In the genomic region with DNA sequence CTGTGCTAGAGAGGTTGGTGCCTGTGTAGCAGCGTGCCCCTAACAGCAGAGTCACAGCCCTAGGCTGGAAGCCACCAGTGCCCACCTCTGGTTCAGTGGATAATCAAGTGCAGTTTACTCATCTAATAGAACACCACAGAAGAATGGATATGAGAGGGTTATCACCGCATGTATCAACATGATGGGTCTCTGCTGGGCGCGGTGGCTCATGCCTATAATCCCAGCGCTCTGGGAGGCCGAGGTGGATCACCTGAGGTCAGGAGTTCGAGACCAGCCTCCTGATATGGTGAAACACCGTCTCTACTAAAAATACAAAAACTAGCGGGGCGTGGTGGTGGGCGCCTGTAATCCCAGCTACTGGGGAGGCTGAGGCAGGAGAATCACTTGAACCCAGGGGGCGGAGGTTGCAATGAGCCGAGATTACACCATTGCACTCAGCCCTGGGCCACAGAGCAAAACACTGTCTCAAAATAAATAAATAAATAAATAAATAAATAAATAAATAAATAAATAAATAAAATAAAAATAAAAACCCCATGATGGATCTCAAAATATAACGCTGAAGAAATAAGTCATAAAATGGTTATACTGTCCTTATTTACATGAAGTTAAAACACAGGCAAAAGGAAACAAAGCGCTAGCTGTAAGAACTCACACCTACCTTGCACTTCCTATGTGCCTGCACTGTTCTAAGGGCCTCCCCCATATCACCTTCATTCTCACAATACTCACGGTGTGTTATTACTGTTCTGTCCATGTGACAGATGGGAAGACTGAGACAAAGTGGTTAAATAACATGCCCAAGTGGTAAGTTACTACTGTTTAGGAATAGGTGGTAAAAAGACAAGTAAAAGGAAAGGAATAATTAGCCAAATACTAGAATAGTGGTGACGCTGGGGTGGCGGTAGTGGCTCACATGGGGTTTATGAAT, we compare ENCODE assay signal across 8 cellular contexts.
DNase-seq lines count a peak whose midpoint lies in the region; ATAC-seq and TF ChIP-seq lines count a peak whose summit lies in the region.

No MANE protein-coding gene starts in this region.

- peak overlapping the region; percentile 96 for H3K27ac ChIP-seq in left ventricle myocardium inferior (replicated peaks)
- peak overlapping the region; percentile 93 for H3K27ac ChIP-seq in mesenchymal stem cell (ENCODE audit: low read length, poor library complexity, severe bottlenecking)
- H3K27ac ChIP-seq in uterus = peak overlapping the region; percentile 89 to 96

- H4K8ac ChIP-seq in mesenchymal stem cell (ENCODE audit: low read length) = peak overlapping the region; percentile 92

- peak overlapping the region; percentile 98 for H2AK5ac ChIP-seq in mesenchymal stem cell (ENCODE audit: low read length, severe bottlenecking)

- H2BK5ac ChIP-seq in mesenchymal stem cell (ENCODE audit: low read depth, low read length, poor library complexity, severe bottlenecking) = peak overlapping the region; percentile 75

- H2BK15ac ChIP-seq in mesenchymal stem cell (ENCODE audit: low read depth, poor library complexity, severe bottlenecking) = peak overlapping the region; percentile 92

- no peak overlapping the region for H2BK120ac ChIP-seq in mesenchymal stem cell (ENCODE audit: low read depth, low read length)

- no peak overlapping the region for H3K23ac ChIP-seq in mesenchymal stem cell (ENCODE audit: low read length in 2 of 2)

- DNase-seq in left ventricle myocardium inferior (no peak), Right ventricle myocardium inferior (ENCODE audit: missing footprints) (no peak), adipocyte (ENCODE audit: low read depth) (no peak), mesenchymal stem cell (no peak), uterus (no peak), NCI-H526 treated with DMSO at 0.1 percent for 48 hours (lab: John Stamatoyannopoulos, UW) (no peak)

- ATAC-seq in Right ventricle myocardium inferior (no peak), GM19455 (IDR thresholded peaks at IDR 0.05; ENCODE audit: unreplicated experiment) (no peak), HG03135 (IDR thresholded peaks at IDR 0.05; ENCODE audit: unreplicated experiment) (no peak)

- intact Hi-C loops in left ventricle myocardium inferior (cut with micrococcal nuclease) (no loop called here), Right ventricle myocardium inferior (cut with DNase I) (no loop called here), uterus (cut with DNase I; ENCODE audit: low total_unique reads) (no loop called here)

- TF ChIP-seq CTCF in left ventricle myocardium inferior (IDR thresholded peaks at IDR 0.05; ENCODE audit: borderline replicate concordance) (no peak), uterus (IDR thresholded peaks at IDR 0.05) (no peak)

- no peak overlapping the region for H3K4me2 ChIP-seq in mesenchymal stem cell (ENCODE audit: low read length, poor library complexity, severe bottlenecking)

- peak overlapping the region; percentile 3 to 78 for H3K4ac ChIP-seq in mesenchymal stem cell (ENCODE audit: low read depth in 1 of 2, low read length in 2 of 2)

- peak overlapping the region; percentile 56 to 67 for H3K18ac ChIP-seq in mesenchymal stem cell (ENCODE audit: low read depth in 1 of 2, low read length in 2 of 2)

- 96% methylated on average over 14 of the region's 18 CpGs for whole genome bisulfite sequencing in mesenchymal stem cell

- peak overlapping the region; percentile 78 to 79 for H2BK12ac ChIP-seq in mesenchymal stem cell (ENCODE audit: low read length in 2 of 2)

- H3K27me3 ChIP-seq in left ventricle myocardium inferior (ENCODE audit: low read depth) (no peaks in the 10 kb centered on the region), adipocyte (replicated peaks; ENCODE audit: control insufficient read depth, insufficient read depth, low read length) (no peaks in the 10 kb centered on the region), mesenchymal stem cell (ENCODE audit: control insufficient read depth in 1 of 2, insufficient read depth in 1 of 2, low read length in 2 of 2) (no peaks in the 10 kb centered on the region), uterus (no peaks in the 10 kb centered on the region)

- peaks cover 38% of the 10 kb centered on the region for H3K79me1 ChIP-seq in mesenchymal stem cell (replicated peaks; ENCODE audit: low read length, poor library complexity, severe bottlenecking)

- H4K91ac ChIP-seq in mesenchymal stem cell (ENCODE audit: low read length) = peak overlapping the region; percentile 80

- H3K9ac ChIP-seq in adipocyte (ENCODE audit: low read length) = peak overlapping the region; percentile 77
- H3K9ac ChIP-seq in mesenchymal stem cell (ENCODE audit: low read length) = peak overlapping the region; percentile 88

- H3K9me3 ChIP-seq in left ventricle myocardium inferior (replicated peaks) = no peaks in the 10 kb centered on the region
- H3K9me3 ChIP-seq in adipocyte (ENCODE audit: control insufficient read depth, low read length) = no peaks in the 10 kb centered on the region
- no peaks in the 10 kb centered on the region for H3K9me3 ChIP-seq in mesenchymal stem cell (ENCODE audit: control insufficient read depth, low read length)
- no peaks in the 10 kb centered on the region for H3K9me3 ChIP-seq in uterus

- H3K36me3 ChIP-seq in left ventricle myocardium inferior (no peaks in the 10 kb centered on the region), adipocyte (ENCODE audit: control insufficient read depth, insufficient read depth, low read length, severe bottlenecking) (no peaks in the 10 kb centered on the region), mesenchymal stem cell (ENCODE audit: control insufficient read depth in 1 of 2, insufficient read depth in 2 of 2, low read depth in 1 of 2, low read length in 2 of 2) (peaks cover 0 to 30% of the 10 kb centered on the region in 2 experiments), uterus (no peaks in the 10 kb centered on the region)

- no peak overlapping the region for H3K14ac ChIP-seq in mesenchymal stem cell (ENCODE audit: low read length in 2 of 2)

- TF ChIP-seq POLR2A in uterus (IDR thresholded peaks at IDR 0.05) = no peak

- H2AFZ ChIP-seq in mesenchymal stem cell (ENCODE audit: low read depth, low read length) = no peak overlapping the region

- H3K4me3 ChIP-seq in left ventricle myocardium inferior (peak overlapping the region; percentile 14), adipocyte (ENCODE audit: low read length) (peak overlapping the region; percentile 53), mesenchymal stem cell (ENCODE audit: insufficient read depth in 1 of 2, low read depth in 1 of 2, low read length in 2 of 2) (peak overlapping the region in 1 of 2 experiments; percentile 67), uterus (peak overlapping the region in 1 of 2 donors; percentile 18)

- H3K4me1 ChIP-seq in left ventricle myocardium inferior (peaks cover 72% of the 10 kb centered on the region), adipocyte (ENCODE audit: control insufficient read depth, insufficient read depth, low read length) (peaks cover 73% of the 10 kb centered on the region), mesenchymal stem cell (ENCODE audit: control insufficient read depth, insufficient read depth, low read depth, low read length) (peaks cover 30% of the 10 kb centered on the region), uterus (peaks cover 18 to 32% of the 10 kb centered on the region in 2 donors)
